In the genomic region with DNA sequence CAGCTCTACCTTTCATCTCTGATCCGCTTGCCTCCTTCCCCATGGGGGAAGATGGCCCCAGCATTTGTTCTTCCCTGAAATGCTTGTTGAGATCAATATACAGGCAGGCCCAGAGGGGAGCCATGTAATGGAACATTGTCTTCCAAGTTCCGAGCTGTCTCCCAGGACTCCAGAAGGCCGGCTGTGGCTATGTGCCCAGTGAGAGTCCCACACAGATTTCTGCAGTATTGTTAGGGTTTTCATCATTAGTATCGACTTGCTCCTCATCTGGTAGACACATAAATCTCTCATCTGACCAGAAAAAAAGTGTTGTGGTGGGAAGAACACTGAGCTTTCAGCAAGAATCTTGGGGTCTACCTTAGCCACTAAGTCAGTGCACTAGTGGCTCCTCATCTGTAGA, we compare ENCODE assay signal across 16 cellular contexts.
"Had no signal": no experiment of that assay in that cellular context is flagged by ENCODE, and none has a peak within 500 bp of the region (broad histone marks: within the 10 kb centered on the region; RNA-seq: fewer than 3 reads in every experiment).

No MANE protein-coding gene starts in this region.

- ATAC-seq: activated naive CD8-positive, alpha-beta T cell treated with anti-CD3 and anti-CD28 coated beads, Interleukin-2, amount 50 U/mL, for 24 hours; effector memory CD8-positive, alpha-beta T cell; gastrocnemius medialis; left colon; natural killer cell treated with Interleukin-12 subunit alpha and Interleukin-12 subunit beta and Interleukin-15 and Interleukin-18, amount 100 ng/mL, for 72 hours had no signal

- H3K27me3 Mint-ChIP-seq: activated CD4-positive, alpha-beta memory T cell treated with anti-CD3 and anti-CD28 coated beads, Interleukin-2, amount 10 ng/mL, durations not matched to agents 7 days and 5 days had no signal

- H3K27ac ChIP-seq: epithelial cell of prostate, gastrocnemius medialis, transverse colon, VCaP had no signal

- H3K4me1 Mint-ChIP-seq: activated CD4-positive, alpha-beta memory T cell treated with anti-CD3 and anti-CD28 coated beads, Interleukin-2, amount 10 ng/mL, durations not matched to agents 7 days and 5 days; activated naive CD8-positive, alpha-beta T cell treated with anti-CD3 and anti-CD28 coated beads, Interleukin-2, amount 50 U/mL, for 24 hours had no signal

- H3K4me1 ChIP-seq: transverse colon had no signal

- H3K9me3 ChIP-seq: gastrocnemius medialis, transverse colon had no signal

- DNase-seq: activated CD4-positive, alpha-beta memory T cell treated with anti-CD3 and anti-CD28 coated beads, Interleukin-2, amount 10 ng/mL, durations not matched to agents 7 days and 5 days; activated naive CD4-positive, alpha-beta T cell; activated naive CD8-positive, alpha-beta T cell treated with anti-CD3 and anti-CD28 coated beads, Interleukin-2, amount 50 U/mL, for 24 hours; central memory CD4-positive, alpha-beta T cell; effector memory CD8-positive, alpha-beta T cell; gastrocnemius medialis; left colon; mammary epithelial cell; stimulated activated CD4-positive, alpha-beta T cell treated with anti-CD3 and anti-CD28 coated beads, Interleukin-15, amount 100 ng/mL, for 24 hours; stimulated activated CD4-positive, alpha-beta T cell treated with anti-CD3 and anti-CD28 coated beads, Interleukin-4, amount 100 ng/mL, for 4 hours; T-helper 9 cell; transverse colon had no signal

- H3K27me3 ChIP-seq: gastrocnemius medialis, transverse colon had no signal

- H3K4me3 ChIP-seq: gastrocnemius medialis, transverse colon had no signal

- H3K36me3 Mint-ChIP-seq: natural killer cell treated with Interleukin-12 subunit alpha and Interleukin-12 subunit beta and Interleukin-15 and Interleukin-18, amount 100 ng/mL, for 72 hours had no signal

- H3K27ac Mint-ChIP-seq: activated CD4-positive, alpha-beta memory T cell treated with anti-CD3 and anti-CD28 coated beads, Interleukin-2, amount 10 ng/mL, durations not matched to agents 7 days and 5 days; activated naive CD8-positive, alpha-beta T cell treated with anti-CD3 and anti-CD28 coated beads, Interleukin-2, amount 50 U/mL, for 24 hours; activated T-helper 1 cell treated with anti-CD3 and anti-CD28 coated beads, Interleukin-12 subunit alpha, Interleukin-12 subunit beta, Interleukin-2, Interleukin-4 antibody, amounts not matched to agents 30 ng/mL and 10 ng/mL and 1 ng/mL, durations not matched to agents 14 hours and 24 hours and 36 hours; effector memory CD8-positive, alpha-beta T cell; natural killer cell treated with Interleukin-12 subunit alpha and Interleukin-12 subunit beta and Interleukin-15 and Interleukin-18, amount 100 ng/mL, for 72 hours had no signal

- H3K4me3 Mint-ChIP-seq: activated CD4-positive, alpha-beta memory T cell treated with anti-CD3 and anti-CD28 coated beads, Interleukin-2, amount 10 ng/mL, durations not matched to agents 7 days and 5 days; activated naive CD8-positive, alpha-beta T cell treated with anti-CD3 and anti-CD28 coated beads, Interleukin-2, amount 50 U/mL, for 24 hours; activated T-helper 1 cell treated with anti-CD3 and anti-CD28 coated beads, Interleukin-12 subunit alpha, Interleukin-12 subunit beta, Interleukin-2, Interleukin-4 antibody, amounts not matched to agents 30 ng/mL and 10 ng/mL and 1 ng/mL, durations not matched to agents 14 hours and 24 hours and 36 hours; effector memory CD8-positive, alpha-beta T cell; natural killer cell treated with Interleukin-12 subunit alpha and Interleukin-12 subunit beta and Interleukin-15 and Interleukin-18, amount 100 ng/mL, for 72 hours had no signal

- H3K36me3 ChIP-seq: gastrocnemius medialis, transverse colon had no signal
